Comparison of ENCODE assay signal across 24 cellular contexts in genomic region chr4:38623260-38623659, GRCh38.
"Had no signal": no experiment of that assay in that cellular context is flagged by ENCODE, and none has a peak within 500 bp of the region (broad histone marks: within the 10 kb centered on the region; RNA-seq: fewer than 3 reads in every experiment).

No MANE protein-coding gene starts in this region.

- H3K36me3 ChIP-seq: ascending aorta, brain microvascular endothelial cell, colonic mucosa, esophagus squamous epithelium, gastroesophageal sphincter, heart left ventricle, pancreas, sigmoid colon, thoracic aorta, vagina had no signal

- DNase-seq: activated CD4-positive, alpha-beta memory T cell treated with anti-CD3 and anti-CD28 coated beads, Interleukin-2, amount 10 ng/mL, durations not matched to agents 7 days and 5 days; activated CD4-positive, alpha-beta T cell treated with anti-CD3 and anti-CD28 coated beads, Interleukin-2, amount 10 ng/mL, durations not matched to agents 24 days and 14 days; activated CD4-positive, CD25-positive, alpha-beta regulatory T cell; brain microvascular endothelial cell; colonic mucosa; esophagus squamous epithelium; heart left ventricle; islet precursor cell; left cardiac atrium; mesenchymal stem cell; mucosa of descending colon; nephron progenitor cell; pancreas; sigmoid colon; stimulated activated CD4-positive, alpha-beta T cell treated with anti-CD3 and anti-CD28 coated beads, Interleukin-15, amount 100 ng/mL, for 24 hours; stimulated activated CD8-positive, alpha-beta memory T cell treated with anti-CD3 and anti-CD28 coated beads, Interleukin-4, amount 100 ng/mL, for 48 hours; stimulated activated naive B cell treated with anti-CD40 and anti-IgM and Interleukin-4, amounts not matched to agents 10 μg/mL and 1 μg/mL and 100 μg/mL, for 72 hours; T-helper 17 cell had no signal

- ATAC-seq: activated naive CD4-positive, alpha-beta T cell treated with anti-CD3 and anti-CD28 coated beads, Interleukin-2, amount 50 U/mL, for 72 hours; gastroesophageal sphincter; heart left ventricle; left cardiac atrium; mucosa of descending colon; pancreas; stimulated activated naive B cell treated with anti-CD40 and anti-IgM and Interleukin-4, amounts not matched to agents 10 μg/mL and 1 μg/mL and 100 μg/mL, for 72 hours; T-helper 17 cell had no signal

- H3K9me3 ChIP-seq: ascending aorta, colonic mucosa, esophagus squamous epithelium, gastroesophageal sphincter, heart left ventricle, mucosa of descending colon, pancreas, sigmoid colon, thoracic aorta, vagina had no signal

- H3K4me1 ChIP-seq: ascending aorta, colonic mucosa had no signal

- H3K27me3 ChIP-seq: ascending aorta, brain microvascular endothelial cell, colonic mucosa, esophagus squamous epithelium, gastroesophageal sphincter, heart left ventricle, pancreas, sigmoid colon, vagina had no signal

- H3K4me3 ChIP-seq: ascending aorta, colonic mucosa, esophagus squamous epithelium, gastroesophageal sphincter, heart left ventricle, mucosa of descending colon, pancreas, sigmoid colon, smooth muscle cell, thoracic aorta, vagina had no signal

- H3K27ac ChIP-seq: ascending aorta, brain microvascular endothelial cell, colonic mucosa, gastroesophageal sphincter, heart left ventricle, pancreas, sigmoid colon, thoracic aorta, vagina had no signal
